Comparison of ENCODE assay signal across 8 cellular contexts in genomic region chr1:153921803-153922075, GRCh38. TPM values are rescaled to one million over a fixed set of nuclear protein-coding genes. Genes with fewer than 3 reads are reported as not detected.
A peak's percentile ranks its signal among the peaks of the same experiment; 100 is the strongest.
DNase-seq lines count a peak whose midpoint lies in the region; ATAC-seq and TF ChIP-seq lines count a peak whose summit lies in the region.

No MANE protein-coding gene starts in this region.

- POLR2A ChIA-PET in activated CD4-positive, alpha-beta memory T cell treated with anti-CD3 and anti-CD28 coated beads, Interleukin-2, amount 10 ng/mL, durations not matched to agents 7 days and 5 days (lab: Charles Lee), result interaction anchor here (0.8 to 7.1 kb wide), 17 partner anchors 19 to 287 kb away, joined by 3 to 165 read pairs (median 14); partner anchors contain the start of genes CHTOP, CREB3L4, CRTC2 and DENND4B

- CTCF ChIA-PET in activated CD4-positive, alpha-beta memory T cell treated with anti-CD3 and anti-CD28 coated beads, Interleukin-2, amount 10 ng/mL, durations not matched to agents 7 days and 5 days (lab: Charles Lee), result interaction anchor here (0.8 to 3.9 kb wide), 6 partner anchors 16 to 250 kb away, joined by 3 to 52 read pairs (median 4); partner anchors contain the start of genes DENND4B and RAB13

- H3K4me1 ChIP-seq in gastroesophageal sphincter, result peaks cover 2 to 59% (median 29%) of the 10 kb centered on the region in 3 donors

- H3K36me3 Mint-ChIP-seq in activated CD4-positive, alpha-beta memory T cell treated with anti-CD3 and anti-CD28 coated beads, Interleukin-2, amount 10 ng/mL, durations not matched to agents 7 days and 5 days (ENCODE audit: low read depth), result peaks cover 23% of the 10 kb centered on the region

- TF ChIP-seq EP300 in gastroesophageal sphincter (IDR thresholded peaks at IDR 0.05), result no peak

- WGBS in gastroesophageal sphincter (ENCODE audit: low coverage in 1 of 2), 2 donors, result 8% methylated on average over 9 of the region's 10 CpGs; no CpG with 5 or more reads in 1 of the 2 donors

- intact Hi-C loops in cardiac septum (cut with DNase I) (loop anchor here (2.0 to 5.0 kb wide), 2 partner anchors 41 to 99 kb away; no protein-coding TSS in a partner anchor), left cardiac atrium (cut with DNase I) (no loop called here)

- peak overlapping the region; percentile 58 for H3K27ac Mint-ChIP-seq in activated CD4-positive, alpha-beta memory T cell treated with anti-CD3 and anti-CD28 coated beads, Interleukin-2, amount 10 ng/mL, durations not matched to agents 7 days and 5 days

- H3K27me3 Mint-ChIP-seq in activated CD4-positive, alpha-beta memory T cell treated with anti-CD3 and anti-CD28 coated beads, Interleukin-2, amount 10 ng/mL, durations not matched to agents 7 days and 5 days, result no peaks in the 10 kb centered on the region

- ATAC-seq in left cardiac atrium (no peak), gastroesophageal sphincter (no peak)

- peaks cover 45% of the 10 kb centered on the region for H3K4me1 Mint-ChIP-seq in activated CD4-positive, alpha-beta memory T cell treated with anti-CD3 and anti-CD28 coated beads, Interleukin-2, amount 10 ng/mL, durations not matched to agents 7 days and 5 days

- TF ChIP-seq POLR2A in gastroesophageal sphincter (IDR thresholded peaks at IDR 0.05), result no peak

- H3K9me3 ChIP-seq in gastroesophageal sphincter, result no peaks in the 10 kb centered on the region

- no peaks in the 10 kb centered on the region for H3K36me3 ChIP-seq in gastroesophageal sphincter

- H3K4me3 Mint-ChIP-seq in activated CD4-positive, alpha-beta memory T cell treated with anti-CD3 and anti-CD28 coated beads, Interleukin-2, amount 10 ng/mL, durations not matched to agents 7 days and 5 days, result peak overlapping the region; percentile 92

- no peak for TF ChIP-seq CTCF in gastroesophageal sphincter (IDR thresholded peaks at IDR 0.05)
- TF ChIP-seq CTCF in retinal pigment epithelial cell (conservative IDR thresholded peaks at IDR 0.05; ENCODE audit: low read depth, low read length), result no peak

- DNase-seq in cardiac septum (ENCODE audit: low spot score) (peak; percentile 53), left cardiac atrium (no peak), retinal pigment epithelial cell (ENCODE audit: low read depth) (no peak), amygdala (lab: John Stamatoyannopoulos, UW) (no peak), AML-193 (lab: John Stamatoyannopoulos, UW) (no peak), NOMO-1 (lab: John Stamatoyannopoulos, UW; ENCODE audit: unreplicated experiment in 2 of 2) (no peak)
- peak; percentile 20 for DNase-seq in activated CD4-positive, alpha-beta memory T cell treated with anti-CD3 and anti-CD28 coated beads, Interleukin-2, amount 10 ng/mL, durations not matched to agents 7 days and 5 days

- H3K27me3 ChIP-seq in gastroesophageal sphincter, result no peaks in the 10 kb centered on the region

- H3K4me3 ChIP-seq in gastroesophageal sphincter, result peak overlapping the region; percentile 95 to 97
- H3K4me3 ChIP-seq in retinal pigment epithelial cell (ENCODE audit: low read length), result peak overlapping the region; percentile 84

- H3K27ac ChIP-seq in gastroesophageal sphincter, result peak overlapping the region; percentile 93 to 95 (median 95)

- no peaks in the 10 kb centered on the region for H3K9me3 Mint-ChIP-seq in activated CD4-positive, alpha-beta memory T cell treated with anti-CD3 and anti-CD28 coated beads, Interleukin-2, amount 10 ng/mL, durations not matched to agents 7 days and 5 days

RNA-seq across cellular contexts. Expression of gene GATAD2B, which starts 1.0 kb away (rescaled TPM):
- 45.7 TPM for total RNA-seq in cardiac septum
- total RNA-seq in left cardiac atrium, result 10 to 100 TPM; 29.0 to 39.5 TPM
- total RNA-seq in activated CD4-positive, alpha-beta memory T cell treated with anti-CD3 and anti-CD28 coated beads, Interleukin-2, amount 10 ng/mL, durations not matched to agents 7 days and 5 days, result 10 to 100 TPM; 70.8 to 71.1 TPM
- total RNA-seq in gastroesophageal sphincter, result 10 to 100 TPM; 18.4 to 30.8 (median 23.8) TPM

RNA-seq across cellular contexts. Expression of gene DENND4B, which starts 24.8 kb away (rescaled TPM):
- 42.7 TPM for total RNA-seq in cardiac septum
- total RNA-seq in left cardiac atrium, result 10 to 100 TPM; 41.5 to 49.5 TPM
- 100 to 1,000 TPM; 159 to 166 TPM for total RNA-seq in activated CD4-positive, alpha-beta memory T cell treated with anti-CD3 and anti-CD28 coated beads, Interleukin-2, amount 10 ng/mL, durations not matched to agents 7 days and 5 days
- total RNA-seq in gastroesophageal sphincter, result 10 to 100 TPM; 10.2 to 46.5 (median 32.3) TPM

RNA-seq across cellular contexts. Expression of gene CRTC2, which starts 36.7 kb away (rescaled TPM):
- total RNA-seq in cardiac septum (20.6 TPM), left cardiac atrium (10 to 100 TPM; 17.3 to 19.6 TPM), gastroesophageal sphincter (10 to 100 TPM; 13.9 to 21.2 (median 15.6) TPM)
- 100 to 1,000 TPM; 107 TPM for total RNA-seq in activated CD4-positive, alpha-beta memory T cell treated with anti-CD3 and anti-CD28 coated beads, Interleukin-2, amount 10 ng/mL, durations not matched to agents 7 days and 5 days

RNA-seq across cellular contexts. Expression of gene SLC39A1, which starts 41.6 kb away (rescaled TPM):
- total RNA-seq in cardiac septum (40.2 TPM), left cardiac atrium (10 to 100 TPM; 63.2 to 77.6 TPM), gastroesophageal sphincter (100 to 1,000 TPM in 3 of 4 donors, 10 to 100 TPM in 1; 64.8 to 115 (median 106) TPM)
- 10 to 100 TPM; 42.5 to 42.6 TPM for total RNA-seq in activated CD4-positive, alpha-beta memory T cell treated with anti-CD3 and anti-CD28 coated beads, Interleukin-2, amount 10 ng/mL, durations not matched to agents 7 days and 5 days

RNA-seq across cellular contexts. Expression of gene CREB3L4, which starts 46.0 kb away (rescaled TPM):
- total RNA-seq in cardiac septum (3.8 TPM), left cardiac atrium (1 to 10 TPM; 3.4 to 5.7 TPM), gastroesophageal sphincter (10 to 100 TPM in 1 of 4 donors, 1 to 10 TPM in 3; 5.1 to 10.4 (median 6.8) TPM)
- total RNA-seq in activated CD4-positive, alpha-beta memory T cell treated with anti-CD3 and anti-CD28 coated beads, Interleukin-2, amount 10 ng/mL, durations not matched to agents 7 days and 5 days, result 1 to 10 TPM; 7.0 to 8.4 TPM

Comparison
In these comparisons a context has a peak if more than half of its experiments do, and no peak if none do; other contexts are left out.
1. DNase-seq: peak in cardiac septum (single experiment) and activated CD4-positive, alpha-beta memory T cell treated with anti-CD3 and anti-CD28 coated beads, Interleukin-2, amount 10 ng/mL, durations not matched to agents 7 days and 5 days (single experiment); none in left cardiac atrium (single experiment), retinal pigment epithelial cell (single experiment), amygdala (0 of 56), AML-193 (0 of 2) and NOMO-1 (0 of 2).